Comparison of ENCODE assay signal across 14 cellular contexts in the genomic region with DNA sequence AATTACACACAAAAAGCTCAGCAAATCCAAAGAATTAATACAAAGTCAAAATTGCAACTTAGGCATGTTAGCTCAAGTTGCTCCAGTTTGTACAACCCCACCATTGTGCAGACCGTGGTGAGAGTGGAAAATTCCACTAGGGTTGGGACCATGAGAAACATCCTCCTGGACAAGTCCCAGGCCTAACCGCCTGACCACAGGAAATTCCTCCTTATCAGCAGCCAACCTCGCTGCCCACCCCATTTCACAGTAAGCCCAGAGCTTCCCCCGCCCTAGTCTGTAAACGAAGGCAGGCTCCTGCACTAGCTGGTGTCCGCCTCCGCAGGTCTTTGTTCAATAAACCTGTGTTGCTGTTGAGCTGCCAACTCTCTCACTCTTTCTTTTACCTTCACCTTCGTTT.
A peak's percentile ranks its signal among the peaks of the same experiment; 100 is the strongest.
DNase-seq lines count a peak whose midpoint lies in the region; ATAC-seq, FAIRE-seq and TF ChIP-seq lines count a peak whose summit lies in the region.
"Had no signal": no experiment of that assay in that cellular context is flagged by ENCODE, and none has a peak within 500 bp of the region (broad histone marks: within the 10 kb centered on the region; RNA-seq: fewer than 3 reads in every experiment).

No MANE protein-coding gene starts in this region.

- H3K9ac ChIP-seq in K562 (ENCODE audit: insufficient read depth in 1 of 2, low read depth in 2 of 2, low read length in 2 of 2) = no peak overlapping the region

- H2AFZ ChIP-seq in K562 (ENCODE audit: low read depth, low read length) = no peak overlapping the region

- H3K9me3 ChIP-seq in K562 (replicated peaks; ENCODE audit: control insufficient read depth, insufficient read depth, low read depth, low read length) = no peaks in the 10 kb centered on the region
- H3K9me3 ChIP-seq: psoas muscle had no signal

- FAIRE-seq in K562 (lab: Jason Lieb, UNC) = no peak
- FAIRE-seq: GM12878 had no signal

- no peak for TF ChIP-seq EP300 in K562 (IDR thresholded peaks at IDR 0.05; ENCODE audit: low read length)

- no peaks in the 10 kb centered on the region for H3K36me3 ChIP-seq in K562 (ENCODE audit: control insufficient read depth, insufficient read depth, low read length)

- intact Hi-C loops in K562 (cut with micrococcal nuclease) = no loop called here

- CTCF ChIA-PET in K562 (lab: Yijun Ruan, JAX; ENCODE audit: low intra/inter-chr PET ratio) = no interaction called here

- TF ChIP-seq POLR2A in K562 (conservative IDR thresholded peaks at IDR 0.05) = no peak

- DNase-seq in COLO829 (ENCODE audit: low spot score) (peak; percentile 22), NCI-H226 (peak; percentile 97), K562 (ENCODE audit: extremely low read depth in 1 of 4, low spot score in 3 of 4) (peak in 2 of 4 experiments; percentile 7 to 37), islet precursor cell (peak; percentile 98)
- DNase-seq in stimulated activated naive CD4-positive, alpha-beta T cell treated with Interleukin-2 at 50 U/mL for 16 hours (lab: John Stamatoyannopoulos, UW) = no peak
- DNase-seq: activated T-cell treated with anti-CD3 and anti-CD28 coated beads, Interleukin-2, amount 50 U/mL, for 24 hours; NCI-H446 treated with DMSO at 0.1 percent for 48 hours; psoas muscle; stimulated activated CD4-positive, alpha-beta T cell treated with anti-CD3 and anti-CD28 coated beads, Interleukin-4, amount 100 ng/mL, for 1 hour; stimulated activated naive B cell treated with anti-CD40 and anti-IgM and Interleukin-4, amounts not matched to agents 10 μg/mL and 1 μg/mL and 100 μg/mL, for 72 hours had no signal

- in situ Hi-C loops in K562 (cut with MboI) = no loop called here

- no peaks in the 10 kb centered on the region for H4K20me1 ChIP-seq in K562 (replicated peaks; ENCODE audit: control insufficient read depth, insufficient read depth, low read length)

- no peak for TF ChIP-seq RAD21 in K562 (CRISPR knock-in tag; conservative IDR thresholded peaks at IDR 0.05 in 1 of 2, IDR thresholded peaks at IDR 0.05 in 1 of 2)

- POLR2A ChIA-PET in K562 (lab: Yijun Ruan, JAX) = no interaction called here

- H3K4me1 ChIP-seq in K562 (replicated peaks in 1 of 2; ENCODE audit: control insufficient read depth in 2 of 2, insufficient read depth in 2 of 2, low read length in 2 of 2) = no peaks in the 10 kb centered on the region
- H3K4me1 ChIP-seq: psoas muscle had no signal

- no peak overlapping the region for H3K4me3 ChIP-seq in K562
- H3K4me3 ChIP-seq: GM12878, psoas muscle had no signal

- no peak overlapping the region for H3K4me2 ChIP-seq in K562 (ENCODE audit: insufficient read depth, low read length)

- no peak for TF ChIP-seq CTCF in K562 (IDR thresholded peaks at IDR 0.05 in 2 of 3, conservative IDR thresholded peaks at IDR 0.05 in 1 of 3; ENCODE audit: insufficient read depth in 2 of 3, low read depth in 1 of 3, low read length in 3 of 3)

- H3K27ac ChIP-seq in K562 (ENCODE audit: extremely low read depth, low read depth, low read length) = no peak overlapping the region
- H3K27ac ChIP-seq: psoas muscle had no signal

- no TSS peak for BruUV-seq in K562 (replicated peaks; lab: Mats Ljungman, UMichigan)

- under 1% methylated on average over 8 of the region's 8 CpGs for WGBS in K562 (ENCODE audit: insufficient coverage, low coverage, missing lambda C conversion rate)

- no peaks in the 10 kb centered on the region for H3K9me1 ChIP-seq in K562 (ENCODE audit: control insufficient read depth, insufficient read depth, low read length)

- no peaks in the 10 kb centered on the region for H3K79me2 ChIP-seq in K562 (ENCODE audit: control insufficient read depth, insufficient read depth, low read length)

- ATAC-seq in K562 = no peak
- ATAC-seq in HG02678 (IDR thresholded peaks at IDR 0.05; ENCODE audit: unreplicated experiment) = no peak
- ATAC-seq in HG03521 (IDR thresholded peaks at IDR 0.05; ENCODE audit: unreplicated experiment) = no peak
- no peak for ATAC-seq in GM19467 (IDR thresholded peaks at IDR 0.05; ENCODE audit: unreplicated experiment)
- ATAC-seq: GM12878; psoas muscle; stimulated activated naive B cell treated with anti-CD40 and anti-IgM and Interleukin-4, amounts not matched to agents 10 μg/mL and 1 μg/mL and 100 μg/mL, for 72 hours had no signal

- H3K27me3 ChIP-seq in K562 (ENCODE audit: control insufficient read depth in 2 of 2, insufficient read depth in 2 of 2, low read length in 2 of 2) = no peaks in the 10 kb centered on the region

TF ChIP-seq in K562, 482 proteins besides CTCF, POLR2A, EP300 and RAD21:
- no peak for TF ChIP-seq ID3 (CRISPR knock-in tag; IDR thresholded peaks at IDR 0.05)
- peak; percentile 66 for TF ChIP-seq ID3 (tag; IDR thresholded peaks at IDR 0.05)
- TF ChIP-seq ZNF518B (CRISPR knock-in tag; IDR thresholded peaks at IDR 0.05) = no peak
- no peak for TF ChIP-seq ZNF436 (CRISPR knock-in tag; IDR thresholded peaks at IDR 0.05)
